20 cellular contexts compared by ENCODE assay signal in the genomic region with DNA sequence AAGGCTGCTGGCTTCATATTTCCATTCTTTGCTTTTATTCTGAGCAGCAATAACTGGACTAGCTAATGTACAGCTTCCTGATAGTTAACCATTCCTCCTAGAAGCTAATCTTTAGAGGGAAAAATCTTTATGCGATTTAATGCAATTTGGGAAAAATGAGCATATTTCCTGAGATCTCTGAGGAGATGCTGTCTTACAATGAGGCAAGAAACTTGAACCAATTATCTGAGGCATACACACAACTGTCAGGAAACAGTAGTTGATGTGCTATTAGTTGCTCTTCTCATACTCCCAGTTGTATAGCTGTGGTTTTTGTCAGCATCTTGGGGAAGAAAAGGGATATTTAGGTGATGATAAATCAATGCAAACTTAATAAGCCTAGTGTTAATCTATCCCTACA.
DNase-seq lines count a peak whose midpoint lies in the region; ATAC-seq, FAIRE-seq and TF ChIP-seq lines count a peak whose summit lies in the region.
"Had no signal": no experiment of that assay in that cellular context is flagged by ENCODE, and none has a peak within 500 bp of the region (broad histone marks: within the 10 kb centered on the region; RNA-seq: fewer than 3 reads in every experiment).

No MANE protein-coding gene starts in this region.

- H2AFZ ChIP-seq in H1 (ENCODE audit: low read length) (0 out of 2 replicates have a peak overlapping the region, but pooled peaks have one; percentile 41), neural cell (ENCODE audit: low read depth, low read length) (no peak overlapping the region)

- no peak overlapping the region for H3K18ac ChIP-seq in H1 (ENCODE audit: extremely low read depth, low read length)

- no peak overlapping the region for H2BK15ac ChIP-seq in H1 (ENCODE audit: low read length)

- H2AK5ac ChIP-seq in H1 (ENCODE audit: low read depth, low read length), result no peak overlapping the region

- H2BK12ac ChIP-seq in H1 (ENCODE audit: low read depth, low read length), result no peak overlapping the region

- ATAC-seq in HG03460 (IDR thresholded peaks at IDR 0.05; ENCODE audit: unreplicated experiment) (no peak), GM21447 (IDR thresholded peaks at IDR 0.05; ENCODE audit: unreplicated experiment) (no peak)
- ATAC-seq: CD8-positive, alpha-beta T cell had no signal

- H3K23ac ChIP-seq in H1 (ENCODE audit: insufficient read length), result no peak overlapping the region

- H3K4me2 ChIP-seq in H1 (ENCODE audit: insufficient read depth in 1 of 2, low read depth in 2 of 2, low read length in 2 of 2), result no peak overlapping the region
- no peak overlapping the region for H3K4me2 ChIP-seq in neural cell (ENCODE audit: low read length)
- H3K4me2 ChIP-seq: BLaER1 treated with 17β-estradiol and CSF1 and Interleukin-3, amounts not matched to agents 10 nM and 100 nM had no signal

- H3K79me2 ChIP-seq in H1 (ENCODE audit: control insufficient read depth in 1 of 2, insufficient read depth in 2 of 2, low read length in 2 of 2) (no peaks in the 10 kb centered on the region), neural cell (replicated peaks; ENCODE audit: insufficient read depth, low read length) (no peaks in the 10 kb centered on the region)

- TF ChIP-seq CTCF in A673 (conservative IDR thresholded peaks at IDR 0.05; ENCODE audit: low read depth, low read length) (no peak), H1 (IDR thresholded peaks at IDR 0.05; ENCODE audit: control extremely low read depth in 1 of 3, insufficient read depth in 1 of 3, low read depth in 1 of 3, low read length in 3 of 3) (no peak), neural cell (IDR thresholded peaks at IDR 0.05; ENCODE audit: poor library complexity, severe bottlenecking) (no peak)

- no peaks in the 10 kb centered on the region for H3K23me2 ChIP-seq in H1 (ENCODE audit: low read depth, low read length)

- no peaks in the 10 kb centered on the region for H4K20me1 ChIP-seq in H1 (replicated peaks in 1 of 2; ENCODE audit: control insufficient read depth in 1 of 2, insufficient read depth in 2 of 2, low read length in 2 of 2)
- H4K20me1 ChIP-seq in neural cell (ENCODE audit: insufficient read depth), result no peaks in the 10 kb centered on the region
- H4K20me1 ChIP-seq: BLaER1 treated with 17β-estradiol and CSF1 and Interleukin-3, amounts not matched to agents 10 nM and 100 nM had no signal

- CTCF ChIA-PET in A673 (lab: Charles Lee) (no interaction called here), H1 (lab: Charles Lee; ENCODE audit: partially characterized antibody) (interaction anchor here (0.6 to 1.6 kb wide), 2 partner anchors 99 to 137 kb away, joined by 3 read pairs; no protein-coding TSS in a partner anchor)

- H3K27ac ChIP-seq in A673 (ENCODE audit: low read depth, low read length, poor library complexity, severe bottlenecking) (no peak overlapping the region), H1 (ENCODE audit: low read depth, low read length) (no peak overlapping the region), neural cell (ENCODE audit: low read length) (peak overlapping the region; percentile 44)
- H3K27ac ChIP-seq: BLaER1 treated with 17β-estradiol and CSF1 and Interleukin-3, amounts not matched to agents 10 nM and 100 nM; C4-2B had no signal

- 94% methylated on average over 1 of the region's 1 CpG; no CpG with 5 or more reads in 1 of the 2 experiments for WGBS in H1 (ENCODE audit: extremely low coverage in 1 of 2, insufficient coverage in 1 of 2, insufficient read length in 1 of 2, insufficient replicate concordance in 2 of 2, low coverage in 1 of 2, low lambda C conversion rate in 2 of 2, missing lambda C conversion rate in 1 of 2), 2 experiments

- DNase-seq in A673 (ENCODE audit: low spot score), result peak; percentile 82
- DNase-seq in H1 (ENCODE audit: low read depth in 1 of 2, low spot score in 2 of 2), result no peak
- DNase-seq: 8988T; AML-193; Caco-2; Calu3; CD4-positive, alpha-beta T cell; CD8-positive, alpha-beta T cell; DMS79 treated with DMSO at 0.1 percent for 48 hours; GF-D8 had no signal

- H4K8ac ChIP-seq in H1 (ENCODE audit: extremely low read depth, insufficient read depth, low read length), result no peak overlapping the region

- no peak overlapping the region for H4K5ac ChIP-seq in H1 (ENCODE audit: insufficient read length, low read depth, low read length)

- intact Hi-C loops in A673 (cut with micrococcal nuclease; ENCODE audit: unreplicated experiment), result no loop called here

- H3K4ac ChIP-seq in H1 (replicated peaks; ENCODE audit: insufficient read length, low read depth, low read length), result no peak overlapping the region

- no peak overlapping the region for H2BK120ac ChIP-seq in H1 (replicated peaks; ENCODE audit: low read depth, low read length)

- no peak overlapping the region for H3K4me3 ChIP-seq in A673 (ENCODE audit: low read depth, low read length, poor library complexity, severe bottlenecking)
- H3K4me3 ChIP-seq in H1 (ENCODE audit: extremely low read depth in 1 of 4, insufficient read depth in 2 of 4, low read depth in 3 of 4, low read length in 4 of 4), result no peak overlapping the region
- H3K4me3 ChIP-seq in neural cell (ENCODE audit: low read length), result no peak overlapping the region
- H3K4me3 ChIP-seq: BLaER1 treated with 17β-estradiol and CSF1 and Interleukin-3, amounts not matched to agents 10 nM and 100 nM had no signal

- H3K9ac ChIP-seq in H1 (replicated peaks in 1 of 4; ENCODE audit: extremely low read depth in 1 of 4, low read depth in 3 of 4, low read length in 3 of 4), result no peak overlapping the region
- no peak overlapping the region for H3K9ac ChIP-seq in neural cell (ENCODE audit: low read length)
- H3K9ac ChIP-seq: BLaER1 treated with 17β-estradiol and CSF1 and Interleukin-3, amounts not matched to agents 10 nM and 100 nM had no signal

- TF ChIP-seq POLR2A in H1 (IDR thresholded peaks at IDR 0.05; ENCODE audit: control extremely low read depth in 1 of 2, low read depth in 2 of 2, low read length in 2 of 2), result no peak

- H3K14ac ChIP-seq in H1 (ENCODE audit: insufficient read length), result no peak overlapping the region

- H3K9me3 ChIP-seq in A673 (ENCODE audit: low read depth, low read length, poor library complexity, severe bottlenecking) (no peaks in the 10 kb centered on the region), H1 (ENCODE audit: insufficient read depth in 2 of 2, low read depth in 1 of 2, low read length in 1 of 2) (no peaks in the 10 kb centered on the region), neural cell (ENCODE audit: low read length) (no peaks in the 10 kb centered on the region)
- H3K9me3 ChIP-seq: BLaER1 treated with 17β-estradiol and CSF1 and Interleukin-3, amounts not matched to agents 10 nM and 100 nM; Caco-2 had no signal

- H3F3A ChIP-seq in neural cell (ENCODE audit: insufficient read depth, low read length, poor library complexity, severe bottlenecking), result no peaks in the 10 kb centered on the region

- H3K27me3 ChIP-seq in A673 (replicated peaks; ENCODE audit: insufficient read depth, low read depth, low read length, poor library complexity) (no peaks in the 10 kb centered on the region), H1 (replicated peaks in 1 of 4; ENCODE audit: control insufficient read depth in 3 of 4, extremely low read depth in 1 of 4, insufficient read depth in 3 of 4, low read length in 3 of 4) (peaks cover 0 to 1% (median 0%) of the 10 kb centered on the region in 4 experiments; a peak in 1 of 7 replicates), neural cell (ENCODE audit: insufficient read depth, low read depth, low read length) (no peaks in the 10 kb centered on the region)
- H3K27me3 ChIP-seq: BLaER1 treated with 17β-estradiol and CSF1 and Interleukin-3, amounts not matched to agents 10 nM and 100 nM had no signal

- H2BK20ac ChIP-seq in H1 (ENCODE audit: low read length), result no peak overlapping the region

- H3K56ac ChIP-seq in H1 (replicated peaks; ENCODE audit: insufficient read length, low read depth, low read length), result no peak overlapping the region

- H3K36me3 ChIP-seq in A673 (ENCODE audit: insufficient read depth, low read length, poor library complexity, severe bottlenecking) (no peaks in the 10 kb centered on the region), H1 (ENCODE audit: control insufficient read depth in 2 of 4, insufficient read depth in 4 of 4, low read length in 3 of 4) (no peaks in the 10 kb centered on the region), neural cell (ENCODE audit: insufficient read depth, low read length) (no peaks in the 10 kb centered on the region)
- H3K36me3 ChIP-seq: BLaER1 treated with 17β-estradiol and CSF1 and Interleukin-3, amounts not matched to agents 10 nM and 100 nM had no signal

- BruUV-seq in A673 (replicated peaks; lab: Mats Ljungman, UMichigan), result no TSS peak

- H3K9me2 ChIP-seq in neural cell (ENCODE audit: insufficient read depth, low read length), result no peaks in the 10 kb centered on the region

- no peak for TF ChIP-seq RAD21 in H1 (IDR thresholded peaks at IDR 0.05 in 1 of 2, conservative IDR thresholded peaks at IDR 0.05 in 1 of 2; ENCODE audit: low read depth in 2 of 2, low read length in 2 of 2)
- TF ChIP-seq RAD21 in neural cell (conservative IDR thresholded peaks at IDR 0.05), result no peak

- H4K91ac ChIP-seq in H1 (replicated peaks; ENCODE audit: insufficient read length, low read length), result no peak overlapping the region

- no peaks in the 10 kb centered on the region for H3K79me1 ChIP-seq in H1 (ENCODE audit: low read depth, low read length)

- POLR2A ChIA-PET in A673 (lab: Charles Lee; ENCODE audit: low non-redundant PET) (interaction anchor here (0.5 kb wide), 1 partner anchor 1426 kb away, joined by 3 read pairs; no protein-coding TSS in a partner anchor), H1 (lab: Charles Lee; ENCODE audit: partially characterized antibody) (interaction anchor here (1.2 kb wide), 1 partner anchor 97 kb away, joined by 3 read pairs; no protein-coding TSS in a partner anchor)

- FAIRE-seq in H1 (lab: Jason Lieb, UNC), result no peak
- FAIRE-seq: A204.1, D721Med, G401.6, GM12892, GM18507 had no signal

- H3K4me1 ChIP-seq in A673 (ENCODE audit: insufficient read depth, low read length, poor library complexity, severe bottlenecking) (peaks cover 21% of the 10 kb centered on the region), H1 (replicated peaks in 1 of 4; ENCODE audit: control insufficient read depth in 3 of 4, insufficient read depth in 4 of 4, low read length in 3 of 4) (0 out of 7 replicates have a peak, but pooled peaks cover 0 to 2% (median 0%) of the 10 kb centered on the region in 4 experiments)
- H3K4me1 ChIP-seq: BLaER1 treated with 17β-estradiol and CSF1 and Interleukin-3, amounts not matched to agents 10 nM and 100 nM; Caco-2 had no signal

- H2BK5ac ChIP-seq in H1 (ENCODE audit: low read depth, low read length), result no peak overlapping the region

- TF ChIP-seq EP300 in H1 (IDR thresholded peaks at IDR 0.05; ENCODE audit: borderline replicate concordance in 1 of 2, low read depth in 2 of 2, low read length in 2 of 2) (no peak), neural cell (conservative IDR thresholded peaks at IDR 0.05; ENCODE audit: poor library complexity, severe bottlenecking) (no peak)

TF ChIP-seq in H1, 55 proteins besides CTCF, POLR2A, EP300 and RAD21 (continues in another document):
- TF ChIP-seq KDM5A (IDR thresholded peaks at IDR 0.05; ENCODE audit: low read length), result no peak

TF ChIP-seq in neural cell, 6 proteins besides CTCF, POLR2A, EP300 and RAD21 (continues in another document):
- TF ChIP-seq EZH2 (IDR thresholded peaks at IDR 0.05; ENCODE audit: borderline replicate concordance, insufficient read depth, low read length, poor library complexity, severe bottlenecking) (no peak), SMC3 (conservative IDR thresholded peaks at IDR 0.05; ENCODE audit: poor library complexity) (no peak), POLR2AphosphoS5 (IDR thresholded peaks at IDR 0.05) (peak; percentile 67)
